Comparison of ENCODE assay signal across 1 cellular context in the genomic region with DNA sequence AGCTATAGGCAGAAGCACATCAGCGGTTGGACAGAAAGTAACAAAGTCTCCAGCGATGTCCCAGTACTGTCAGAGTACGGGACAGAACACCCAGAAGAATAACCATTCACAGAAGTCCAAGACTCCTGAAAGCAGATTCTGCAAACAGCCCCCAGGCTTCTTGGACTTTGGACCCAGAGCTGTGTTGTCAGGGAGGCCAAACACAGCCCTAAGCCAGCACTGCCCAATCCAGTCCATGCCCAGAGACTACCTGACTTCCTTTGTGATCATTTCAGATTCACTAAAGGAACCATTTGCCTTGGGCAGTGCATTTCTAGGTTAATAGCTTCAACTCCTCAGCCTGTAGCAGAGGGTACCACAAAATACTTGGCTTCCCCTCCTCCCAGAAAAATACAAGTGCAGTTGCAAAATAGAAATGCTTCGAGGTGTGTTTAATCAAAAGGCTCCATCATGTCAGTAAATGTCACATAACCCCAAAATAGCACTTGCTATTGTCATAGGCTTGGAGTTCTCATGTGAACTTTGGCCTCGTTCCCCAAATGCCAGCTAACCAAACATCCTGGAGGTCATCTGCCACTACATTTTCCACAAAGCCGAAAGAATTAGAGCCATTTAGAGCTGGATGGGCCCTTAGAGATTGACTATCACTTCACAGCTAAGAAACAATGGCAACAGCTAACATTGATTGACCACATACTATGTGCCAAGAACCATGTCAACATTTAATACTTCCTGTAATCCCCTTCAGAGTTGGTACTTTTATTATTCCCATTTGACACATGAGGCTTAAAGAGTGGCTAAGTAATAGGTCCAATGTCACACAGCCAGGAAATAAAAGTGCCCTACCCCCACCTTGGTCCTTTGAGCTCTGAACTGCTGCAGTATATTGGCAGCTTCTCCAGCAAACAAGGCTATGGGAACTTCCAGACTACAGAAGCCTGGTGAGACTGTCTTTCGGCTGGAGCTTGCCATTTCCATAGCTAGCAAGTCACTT.
A peak's percentile ranks its signal among the peaks of the same experiment; 100 is the strongest.
TF ChIP-seq lines count a peak whose summit lies in the region.

No MANE protein-coding gene starts in this region.

TF ChIP-seq in HepG2, 621 proteins besides CTCF, POLR2A, EP300 and RAD21 (continued from another document and continues in another):
- TF ChIP-seq, protein P1, sequence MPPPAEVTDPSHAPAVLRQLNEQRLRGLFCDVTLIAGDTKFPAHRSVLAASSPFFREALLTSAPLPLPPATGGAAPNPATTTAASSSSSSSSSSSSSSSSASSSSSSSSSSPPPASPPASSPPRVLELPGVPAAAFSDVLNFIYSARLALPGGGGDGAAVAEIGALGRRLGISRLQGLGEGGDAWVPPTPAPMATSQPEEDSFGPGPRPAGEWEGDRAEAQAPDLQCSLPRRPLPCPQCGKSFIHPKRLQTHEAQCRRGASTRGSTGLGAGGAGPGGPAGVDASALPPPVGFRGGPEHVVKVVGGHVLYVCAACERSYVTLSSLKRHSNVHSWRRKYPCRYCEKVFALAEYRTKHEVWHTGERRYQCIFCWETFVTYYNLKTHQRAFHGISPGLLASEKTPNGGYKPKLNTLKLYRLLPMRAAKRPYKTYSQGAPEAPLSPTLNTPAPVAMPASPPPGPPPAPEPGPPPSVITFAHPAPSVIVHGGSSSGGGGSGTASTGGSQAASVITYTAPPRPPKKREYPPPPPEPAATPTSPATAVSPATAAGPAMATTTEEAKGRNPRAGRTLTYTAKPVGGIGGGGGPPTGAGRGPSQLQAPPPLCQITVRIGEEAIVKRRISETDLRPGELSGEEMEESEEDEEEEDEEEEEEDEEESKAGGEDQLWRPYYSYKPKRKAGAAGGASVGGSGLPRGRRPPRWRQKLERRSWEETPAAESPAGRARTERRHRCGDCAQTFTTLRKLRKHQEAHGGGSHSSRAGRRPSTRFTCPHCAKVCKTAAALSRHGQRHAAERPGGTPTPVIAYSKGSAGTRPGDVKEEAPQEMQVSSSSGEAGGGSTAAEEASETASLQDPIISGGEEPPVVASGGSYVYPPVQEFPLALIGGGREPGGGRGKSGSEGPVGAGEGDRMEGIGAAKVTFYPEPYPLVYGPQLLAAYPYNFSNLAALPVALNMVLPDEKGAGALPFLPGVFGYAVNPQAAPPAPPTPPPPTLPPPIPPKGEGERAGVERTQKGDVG (CRISPR knock-in tag; IDR thresholded peaks at IDR 0.05; ENCODE audit: borderline replicate concordance): no peak
- TF ChIP-seq, protein P2, sequence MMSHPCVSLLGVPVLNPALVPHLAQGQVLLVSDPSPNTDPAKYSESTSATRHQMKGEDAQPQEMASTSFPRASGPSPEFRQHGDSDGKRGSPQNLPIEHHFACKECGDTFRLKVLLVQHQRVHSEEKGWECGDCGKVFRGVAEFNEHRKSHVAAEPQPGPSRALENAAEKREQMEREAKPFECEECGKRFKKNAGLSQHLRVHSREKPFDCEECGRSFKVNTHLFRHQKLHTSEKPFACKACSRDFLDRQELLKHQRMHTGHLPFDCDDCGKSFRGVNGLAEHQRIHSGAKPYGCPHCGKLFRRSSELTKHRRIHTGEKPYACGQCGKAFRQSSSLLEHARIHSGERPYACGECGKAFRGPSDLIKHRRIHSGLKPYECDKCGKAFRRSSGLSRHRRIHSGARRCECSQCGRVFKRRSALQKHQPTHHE (CRISPR knock-in tag; IDR thresholded peaks at IDR 0.05; ENCODE audit: borderline replicate concordance): no peak
- no peak for TF ChIP-seq JUNB (CRISPR knock-in tag; IDR thresholded peaks at IDR 0.05; ENCODE audit: borderline replicate concordance)
- TF ChIP-seq, protein P3, sequence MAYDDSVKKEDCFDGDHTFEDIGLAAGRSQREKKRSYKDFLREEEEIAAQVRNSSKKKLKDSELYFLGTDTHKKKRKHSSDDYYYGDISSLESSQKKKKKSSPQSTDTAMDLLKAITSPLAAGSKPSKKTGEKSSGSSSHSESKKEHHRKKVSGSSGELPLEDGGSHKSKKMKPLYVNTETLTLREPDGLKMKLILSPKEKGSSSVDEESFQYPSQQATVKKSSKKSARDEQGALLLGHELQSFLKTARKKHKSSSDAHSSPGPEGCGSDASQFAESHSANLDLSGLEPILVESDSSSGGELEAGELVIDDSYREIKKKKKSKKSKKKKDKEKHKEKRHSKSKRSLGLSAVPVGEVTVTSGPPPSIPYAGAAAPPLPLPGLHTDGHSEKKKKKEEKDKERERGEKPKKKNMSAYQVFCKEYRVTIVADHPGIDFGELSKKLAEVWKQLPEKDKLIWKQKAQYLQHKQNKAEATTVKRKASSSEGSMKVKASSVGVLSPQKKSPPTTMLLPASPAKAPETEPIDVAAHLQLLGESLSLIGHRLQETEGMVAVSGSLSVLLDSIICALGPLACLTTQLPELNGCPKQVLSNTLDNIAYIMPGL (CRISPR knock-in tag; IDR thresholded peaks at IDR 0.05; ENCODE audit: borderline replicate concordance in 1 of 2, low read depth in 1 of 2): no peak
- TF ChIP-seq, protein P4, sequence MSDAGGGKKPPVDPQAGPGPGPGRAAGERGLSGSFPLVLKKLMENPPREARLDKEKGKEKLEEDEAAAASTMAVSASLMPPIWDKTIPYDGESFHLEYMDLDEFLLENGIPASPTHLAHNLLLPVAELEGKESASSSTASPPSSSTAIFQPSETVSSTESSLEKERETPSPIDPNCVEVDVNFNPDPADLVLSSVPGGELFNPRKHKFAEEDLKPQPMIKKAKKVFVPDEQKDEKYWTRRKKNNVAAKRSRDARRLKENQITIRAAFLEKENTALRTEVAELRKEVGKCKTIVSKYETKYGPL (CRISPR knock-in tag; IDR thresholded peaks at IDR 0.05): no peak
- no peak for TF ChIP-seq ZNF234 (CRISPR knock-in tag; conservative IDR thresholded peaks at IDR 0.05)
- peak; percentile 43; the same call in 1 of the 2 replicates for TF ChIP-seq NR2C2 (CRISPR knock-in tag; IDR thresholded peaks at IDR 0.05; ENCODE audit: borderline replicate concordance)
- TF ChIP-seq MED8 (CRISPR knock-in tag; IDR thresholded peaks at IDR 0.05; ENCODE audit: insufficient replicate concordance): peak; percentile 46
- TF ChIP-seq ZNF724P (CRISPR knock-in tag; IDR thresholded peaks at IDR 0.05; ENCODE audit: borderline replicate concordance): no peak
- peak; percentile 89 for TF ChIP-seq ZNF12 (CRISPR knock-in tag; IDR thresholded peaks at IDR 0.05)
- TF ChIP-seq, protein P5, sequence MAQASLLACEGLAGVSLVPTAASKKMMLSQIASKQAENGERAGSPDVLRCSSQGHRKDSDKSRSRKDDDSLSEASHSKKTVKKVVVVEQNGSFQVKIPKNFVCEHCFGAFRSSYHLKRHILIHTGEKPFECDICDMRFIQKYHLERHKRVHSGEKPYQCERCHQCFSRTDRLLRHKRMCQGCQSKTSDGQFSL (CRISPR knock-in tag; IDR thresholded peaks at IDR 0.05): no peak
- no peak for TF ChIP-seq RAD51 (IDR thresholded peaks at IDR 0.05; ENCODE audit: borderline replicate concordance)
- no peak for TF ChIP-seq ZNF713 (CRISPR knock-in tag; IDR thresholded peaks at IDR 0.05)
- no peak for TF ChIP-seq GTF3A (CRISPR knock-in tag; conservative IDR thresholded peaks at IDR 0.05)
- TF ChIP-seq RORA (CRISPR knock-in tag; IDR thresholded peaks at IDR 0.05): no peak
- TF ChIP-seq SAFB2 (CRISPR knock-in tag; IDR thresholded peaks at IDR 0.05; ENCODE audit: borderline replicate concordance, low read depth): no peak
- no peak for TF ChIP-seq ZNF549 (CRISPR knock-in tag; IDR thresholded peaks at IDR 0.05)
- TF ChIP-seq ATF7 (IDR thresholded peaks at IDR 0.05): no peak
- no peak; the same call in 1 of the 2 replicates for TF ChIP-seq ATF7 (CRISPR knock-in tag; IDR thresholded peaks at IDR 0.05)
- TF ChIP-seq CENPT (CRISPR knock-in tag; IDR thresholded peaks at IDR 0.05; ENCODE audit: low read depth): no peak
- TF ChIP-seq ZIK1 (CRISPR knock-in tag; IDR thresholded peaks at IDR 0.05; ENCODE audit: borderline replicate concordance, low read depth): no peak
- TF ChIP-seq AKAP8 (CRISPR knock-in tag; IDR thresholded peaks at IDR 0.05): no peak
- TF ChIP-seq, protein P6, sequence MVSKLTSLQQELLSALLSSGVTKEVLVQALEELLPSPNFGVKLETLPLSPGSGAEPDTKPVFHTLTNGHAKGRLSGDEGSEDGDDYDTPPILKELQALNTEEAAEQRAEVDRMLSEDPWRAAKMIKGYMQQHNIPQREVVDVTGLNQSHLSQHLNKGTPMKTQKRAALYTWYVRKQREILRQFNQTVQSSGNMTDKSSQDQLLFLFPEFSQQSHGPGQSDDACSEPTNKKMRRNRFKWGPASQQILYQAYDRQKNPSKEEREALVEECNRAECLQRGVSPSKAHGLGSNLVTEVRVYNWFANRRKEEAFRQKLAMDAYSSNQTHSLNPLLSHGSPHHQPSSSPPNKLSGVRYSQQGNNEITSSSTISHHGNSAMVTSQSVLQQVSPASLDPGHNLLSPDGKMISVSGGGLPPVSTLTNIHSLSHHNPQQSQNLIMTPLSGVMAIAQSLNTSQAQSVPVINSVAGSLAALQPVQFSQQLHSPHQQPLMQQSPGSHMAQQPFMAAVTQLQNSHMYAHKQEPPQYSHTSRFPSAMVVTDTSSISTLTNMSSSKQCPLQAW (CRISPR knock-in tag; IDR thresholded peaks at IDR 0.05): peak; percentile 54; the same call in 1 of the 2 replicates
- peak; percentile 60; the same call in 1 of the 2 replicates for TF ChIP-seq ZNF747 (CRISPR knock-in tag; IDR thresholded peaks at IDR 0.05; ENCODE audit: borderline replicate concordance)
- TF ChIP-seq, protein P7, sequence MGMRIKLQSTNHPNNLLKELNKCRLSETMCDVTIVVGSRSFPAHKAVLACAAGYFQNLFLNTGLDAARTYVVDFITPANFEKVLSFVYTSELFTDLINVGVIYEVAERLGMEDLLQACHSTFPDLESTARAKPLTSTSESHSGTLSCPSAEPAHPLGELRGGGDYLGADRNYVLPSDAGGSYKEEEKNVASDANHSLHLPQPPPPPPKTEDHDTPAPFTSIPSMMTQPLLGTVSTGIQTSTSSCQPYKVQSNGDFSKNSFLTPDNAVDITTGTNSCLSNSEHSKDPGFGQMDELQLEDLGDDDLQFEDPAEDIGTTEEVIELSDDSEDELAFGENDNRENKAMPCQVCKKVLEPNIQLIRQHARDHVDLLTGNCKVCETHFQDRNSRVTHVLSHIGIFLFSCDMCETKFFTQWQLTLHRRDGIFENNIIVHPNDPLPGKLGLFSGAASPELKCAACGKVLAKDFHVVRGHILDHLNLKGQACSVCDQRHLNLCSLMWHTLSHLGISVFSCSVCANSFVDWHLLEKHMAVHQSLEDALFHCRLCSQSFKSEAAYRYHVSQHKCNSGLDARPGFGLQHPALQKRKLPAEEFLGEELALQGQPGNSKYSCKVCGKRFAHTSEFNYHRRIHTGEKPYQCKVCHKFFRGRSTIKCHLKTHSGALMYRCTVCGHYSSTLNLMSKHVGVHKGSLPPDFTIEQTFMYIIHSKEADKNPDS (CRISPR knock-in tag; IDR thresholded peaks at IDR 0.05): no peak
- TF ChIP-seq, protein P8, sequence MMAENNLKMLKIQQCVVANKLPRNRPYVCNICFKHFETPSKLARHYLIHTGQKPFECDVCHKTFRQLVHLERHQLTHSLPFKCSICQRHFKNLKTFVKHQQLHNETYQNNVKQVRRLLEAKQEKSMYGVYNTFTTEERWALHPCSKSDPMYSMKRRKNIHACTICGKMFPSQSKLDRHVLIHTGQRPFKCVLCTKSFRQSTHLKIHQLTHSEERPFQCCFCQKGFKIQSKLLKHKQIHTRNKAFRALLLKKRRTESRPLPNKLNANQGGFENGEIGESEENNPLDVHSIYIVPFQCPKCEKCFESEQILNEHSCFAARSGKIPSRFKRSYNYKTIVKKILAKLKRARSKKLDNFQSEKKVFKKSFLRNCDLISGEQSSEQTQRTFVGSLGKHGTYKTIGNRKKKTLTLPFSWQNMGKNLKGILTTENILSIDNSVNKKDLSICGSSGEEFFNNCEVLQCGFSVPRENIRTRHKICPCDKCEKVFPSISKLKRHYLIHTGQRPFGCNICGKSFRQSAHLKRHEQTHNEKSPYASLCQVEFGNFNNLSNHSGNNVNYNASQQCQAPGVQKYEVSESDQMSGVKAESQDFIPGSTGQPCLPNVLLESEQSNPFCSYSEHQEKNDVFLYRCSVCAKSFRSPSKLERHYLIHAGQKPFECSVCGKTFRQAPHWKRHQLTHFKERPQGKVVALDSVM (CRISPR knock-in tag; IDR thresholded peaks at IDR 0.05): no peak
- TF ChIP-seq, protein P9, sequence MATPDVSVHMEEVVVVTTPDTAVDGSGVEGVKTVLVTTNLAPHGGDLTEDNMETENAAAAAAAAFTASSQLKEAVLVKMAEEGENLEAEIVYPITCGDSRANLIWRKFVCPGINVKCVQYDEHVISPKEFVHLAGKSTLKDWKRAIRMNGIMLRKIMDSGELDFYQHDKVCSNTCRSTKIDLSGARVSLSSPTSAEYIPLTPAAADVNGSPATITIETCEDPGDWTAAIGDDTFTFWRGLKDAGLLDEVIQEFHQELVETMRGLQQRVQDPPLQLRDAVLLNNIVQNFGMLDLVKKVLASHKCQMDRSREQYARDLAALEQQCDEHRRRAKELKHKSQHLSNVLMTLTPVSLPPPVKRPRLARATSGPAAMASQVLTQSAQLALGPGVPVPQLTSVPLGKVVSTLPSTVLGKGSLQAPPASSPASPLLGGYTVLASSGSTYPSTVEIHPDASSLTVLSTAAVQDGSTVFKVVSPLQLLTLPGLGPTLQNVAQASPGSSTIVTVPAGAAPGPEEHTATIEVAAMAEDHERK (CRISPR knock-in tag; IDR thresholded peaks at IDR 0.05; ENCODE audit: low read depth): no peak
- peak; percentile 60; the same call in 1 of the 2 replicates for TF ChIP-seq RXRB (CRISPR knock-in tag; IDR thresholded peaks at IDR 0.05; ENCODE audit: borderline replicate concordance)
- TF ChIP-seq RBM39 (IDR thresholded peaks at IDR 0.05; ENCODE audit: low read depth, low read length, poor library complexity, severe bottlenecking): no peak
- peak; percentile 88 for TF ChIP-seq ZNF7 (CRISPR knock-in tag; IDR thresholded peaks at IDR 0.05)
- no peak for TF ChIP-seq ZSCAN22 (CRISPR knock-in tag; IDR thresholded peaks at IDR 0.05)
- TF ChIP-seq ZNF660 (CRISPR knock-in tag; IDR thresholded peaks at IDR 0.05; ENCODE audit: borderline replicate concordance, low read depth): no peak
- TF ChIP-seq ASH2L (IDR thresholded peaks at IDR 0.05; ENCODE audit: insufficient read length, low read depth, low read length): peak; percentile 81
- no peak for TF ChIP-seq MBD4 (IDR thresholded peaks at IDR 0.05; ENCODE audit: borderline replicate concordance, low read length)
- no peak for TF ChIP-seq TCF12 (IDR thresholded peaks at IDR 0.05)
- TF ChIP-seq TCF12 (CRISPR knock-in tag; IDR thresholded peaks at IDR 0.05): 0 out of 2 replicates have a peak, but pooled peaks have one; percentile 40
- TF ChIP-seq NFIB (CRISPR knock-in tag; IDR thresholded peaks at IDR 0.05; ENCODE audit: borderline replicate concordance): no peak
- TF ChIP-seq HOXA7 (CRISPR knock-in tag; IDR thresholded peaks at IDR 0.05): no peak
- TF ChIP-seq PCBP2 (optimal IDR thresholded peaks at IDR 0.05; ENCODE audit: low read depth, low read length, poor library complexity, severe bottlenecking): no peak
- no peak for TF ChIP-seq ZSCAN31 (CRISPR knock-in tag; IDR thresholded peaks at IDR 0.05; ENCODE audit: low read depth)
- TF ChIP-seq ZNF3 (CRISPR knock-in tag; IDR thresholded peaks at IDR 0.05): no peak
- TF ChIP-seq, protein P10, sequence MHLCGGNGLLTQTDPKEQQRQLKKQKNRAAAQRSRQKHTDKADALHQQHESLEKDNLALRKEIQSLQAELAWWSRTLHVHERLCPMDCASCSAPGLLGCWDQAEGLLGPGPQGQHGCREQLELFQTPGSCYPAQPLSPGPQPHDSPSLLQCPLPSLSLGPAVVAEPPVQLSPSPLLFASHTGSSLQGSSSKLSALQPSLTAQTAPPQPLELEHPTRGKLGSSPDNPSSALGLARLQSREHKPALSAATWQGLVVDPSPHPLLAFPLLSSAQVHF (CRISPR knock-in tag; IDR thresholded peaks at IDR 0.05): no peak
